ENCODE assay signal across 12 cellular contexts in genomic region chr17:37273419-37274051, GRCh38.
DNase-seq lines count a peak whose midpoint lies in the region; ATAC-seq and TF ChIP-seq lines count a peak whose summit lies in the region.
"Had no signal": no experiment of that assay in that cellular context is flagged by ENCODE, and none has a peak within 500 bp of the region (broad histone marks: within the 10 kb centered on the region; RNA-seq: fewer than 3 reads in every experiment).

No MANE protein-coding gene starts in this region.

- peak; percentile 52; the same call in 2 of the 3 replicates for ATAC-seq in GM23338
- ATAC-seq in esophagus mucosa, result peak; percentile 87
- ATAC-seq in activated CD4-positive, CD25-positive, alpha-beta regulatory T cell treated with anti-CD3 and anti-CD28 coated beads, Interleukin-2, amount 50 U/mL, for 24 hours, result no peak
- ATAC-seq: activated T-helper 17 cell treated with anti-CD3 and anti-CD28 coated beads, Interleukin-2, amount 50 U/mL, for 72 hours had no signal

- H3K9me3 Mint-ChIP-seq in GM23338, result no peaks in the 10 kb centered on the region
- H3K9me3 Mint-ChIP-seq: activated T-helper 17 cell treated with anti-CD3 and anti-CD28 coated beads, Interleukin-2, amount 50 U/mL, for 72 hours; T-helper 2 cell treated with Interferon-gamma antibody and Interleukin-4, amounts not matched to agents 5 μg/mL and 100 μg/mL, for 36 hours had no signal

- TF ChIP-seq CTCF in GM23338 (conservative IDR thresholded peaks at IDR 0.05; ENCODE audit: low read depth in 2 of 2), result no peak
- no peak for TF ChIP-seq CTCF in retinal pigment epithelial cell (conservative IDR thresholded peaks at IDR 0.05; ENCODE audit: low read depth, low read length)

- H4K20me1 ChIP-seq in GM23338 (replicated peaks; ENCODE audit: insufficient read depth), result 0 out of 2 replicates have a peak, but pooled peaks cover 7% of the 10 kb centered on the region

- H2AFZ ChIP-seq in GM23338, result no peak overlapping the region

- no peaks in the 10 kb centered on the region for H3K9me2 ChIP-seq in GM23338 (ENCODE audit: insufficient read depth)

- no peak overlapping the region for H3K4me3 ChIP-seq in GM23338
- no peak overlapping the region for H3K4me3 ChIP-seq in retinal pigment epithelial cell (ENCODE audit: low read length)
- H3K4me3 ChIP-seq: suprapubic skin had no signal

- H3K27ac ChIP-seq in GM23338 (ENCODE audit: low read depth), result no peak overlapping the region
- H3K27ac ChIP-seq: suprapubic skin had no signal

- H3K27me3 ChIP-seq in GM23338 (ENCODE audit: insufficient read depth), result no peaks in the 10 kb centered on the region
- H3K27me3 ChIP-seq: suprapubic skin had no signal

- no peaks in the 10 kb centered on the region for H3K4me1 ChIP-seq in GM23338 (ENCODE audit: insufficient read depth)

- H3K4me1 Mint-ChIP-seq in GM23338, result no peaks in the 10 kb centered on the region
- H3K4me1 Mint-ChIP-seq: activated T-helper 17 cell treated with anti-CD3 and anti-CD28 coated beads, Interleukin-2, amount 50 U/mL, for 72 hours had no signal

- H3K4me3 Mint-ChIP-seq in GM23338, result no peak overlapping the region
- H3K4me3 Mint-ChIP-seq: activated T-helper 17 cell treated with anti-CD3 and anti-CD28 coated beads, Interleukin-2, amount 50 U/mL, for 72 hours; T-helper 2 cell treated with Interferon-gamma antibody and Interleukin-4, amounts not matched to agents 5 μg/mL and 100 μg/mL, for 36 hours had no signal

- H3K27me3 Mint-ChIP-seq in GM23338 (ENCODE audit: insufficient read depth, low read depth, poor library complexity), result no peaks in the 10 kb centered on the region
- H3K27me3 Mint-ChIP-seq: activated T-helper 17 cell treated with anti-CD3 and anti-CD28 coated beads, Interleukin-2, amount 50 U/mL, for 72 hours had no signal

- H3K4me2 ChIP-seq in GM23338, result no peak overlapping the region

- H3K27ac Mint-ChIP-seq in GM23338, result peak overlapping the region; percentile 60
- H3K27ac Mint-ChIP-seq: activated T-helper 17 cell treated with anti-CD3 and anti-CD28 coated beads, Interleukin-2, amount 50 U/mL, for 72 hours; T-helper 2 cell treated with Interferon-gamma antibody and Interleukin-4, amounts not matched to agents 5 μg/mL and 100 μg/mL, for 36 hours had no signal

- peaks cover 46% of the 10 kb centered on the region for H3K36me3 ChIP-seq in GM23338 (ENCODE audit: insufficient read depth)

- no peaks in the 10 kb centered on the region for H3F3A ChIP-seq in GM23338 (replicated peaks; ENCODE audit: low read depth)

- H3K79me2 ChIP-seq in GM23338 (replicated peaks; ENCODE audit: insufficient read depth), result no peaks in the 10 kb centered on the region; the same call in none of the 2 replicates

- peak; percentile 8 for DNase-seq in GM23338 (ENCODE audit: low spot score)
- peak; percentile 74 for DNase-seq in NOMO-1 treated with DMSO at 0.1 percent for 48 hours (lab: John Stamatoyannopoulos, UW; ENCODE audit: unreplicated experiment)
- peak; percentile 93 for DNase-seq in retinal pigment epithelial cell (ENCODE audit: low read depth)
- no peak for DNase-seq in activated CD4-positive, alpha-beta T cell treated with anti-CD3 and anti-CD28 coated beads, Interleukin-2, amount 50 U/mL, for 1 hour
- DNase-seq in HPDE6-E6E7 (ENCODE audit: extremely low spot score), result no peak
- DNase-seq in NCI-H345 treated with DMSO at 0.1 percent for 48 hours (lab: John Stamatoyannopoulos, UW; ENCODE audit: unreplicated experiment), result no peak
- DNase-seq: NCI-H187 treated with DMSO at 0.1 percent for 48 hours had no signal

- H3K36me3 Mint-ChIP-seq in GM23338 (ENCODE audit: low read depth), result peaks cover 66% of the 10 kb centered on the region

TF ChIP-seq in GM23338, 12 proteins besides CTCF, POLR2A, EP300 and RAD21:
- TF ChIP-seq CREB1 (CRISPR knock-in tag; IDR thresholded peaks at IDR 0.05; ENCODE audit: low read depth), result no peak
TF ChIP-seq in GM23338: peak in this region for 0.

Comparison
In these comparisons a context has a peak if more than half of its experiments do, and no peak if none do; other contexts are left out.
1. ATAC-seq: peak in GM23338 (single experiment) and esophagus mucosa (single experiment); none in activated CD4-positive, CD25-positive, alpha-beta regulatory T cell treated with anti-CD3 and anti-CD28 coated beads, Interleukin-2, amount 50 U/mL, for 24 hours (0 of 2).
2. DNase-seq: peak in GM23338 (single experiment), NOMO-1 treated with DMSO at 0.1 percent for 48 hours (single experiment) and retinal pigment epithelial cell (single experiment); none in activated CD4-positive, alpha-beta T cell treated with anti-CD3 and anti-CD28 coated beads, Interleukin-2, amount 50 U/mL, for 1 hour (single experiment), HPDE6-E6E7 (single experiment) and NCI-H345 treated with DMSO at 0.1 percent for 48 hours (single experiment).